In the genomic region with DNA sequence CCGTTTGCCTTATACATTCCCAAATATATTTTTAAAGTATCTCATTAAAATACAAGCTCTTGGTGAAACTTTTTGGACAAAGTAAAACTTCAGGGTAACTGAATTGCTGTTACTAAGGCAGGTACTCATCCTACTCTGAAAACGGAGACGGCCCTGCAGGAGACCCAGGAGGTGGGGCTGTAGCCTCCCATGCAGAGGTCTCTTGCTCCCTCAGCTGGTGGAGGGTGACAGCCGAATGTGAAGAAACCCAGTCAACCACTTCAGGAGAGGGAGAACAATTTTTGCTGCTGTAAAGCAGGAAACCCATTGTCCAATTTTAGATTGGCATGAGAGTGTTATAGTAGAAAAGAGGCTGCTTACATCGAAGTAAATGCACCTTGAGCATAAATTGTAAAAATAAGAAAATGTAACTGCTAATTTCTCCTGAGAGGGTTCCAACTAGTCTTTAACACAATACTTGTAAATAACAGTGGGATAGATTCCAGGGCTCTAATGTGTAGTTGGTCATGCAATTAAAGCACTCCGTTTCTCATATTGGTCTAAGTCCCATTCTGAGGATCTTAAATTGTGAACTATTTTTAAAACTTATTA, we compare ENCODE assay signal across 8 cellular contexts. TPM values are rescaled to one million over a fixed set of nuclear protein-coding genes. Genes with fewer than 3 reads are reported as not detected.
A peak's percentile ranks its signal among the peaks of the same experiment; 100 is the strongest.
DNase-seq lines count a peak whose midpoint lies in the region; TF ChIP-seq lines count a peak whose summit lies in the region.
"Not testable (repeated sequence)": the region's sequence is repeated elsewhere in the genome, so short reads cannot be mapped to it uniquely, and the experiment has no call there.

No MANE protein-coding gene starts in this region.

- TF ChIP-seq EP300 in tibial nerve (IDR thresholded peaks at IDR 0.05): not testable (repeated sequence)

- not testable (repeated sequence) for H3K27ac ChIP-seq in tibial nerve

- TF ChIP-seq CTCF in GM12865 (IDR thresholded peaks at IDR 0.05; ENCODE audit: insufficient read depth, low read depth, low read length, missing control alignments): peak; percentile 33
- TF ChIP-seq CTCF in HFFc6 (IDR thresholded peaks at IDR 0.05): peak; percentile 61
- TF ChIP-seq CTCF in fibroblast of mammary gland (conservative IDR thresholded peaks at IDR 0.05; ENCODE audit: control insufficient read depth, insufficient read depth, low read depth, low read length): peak; percentile 31
- TF ChIP-seq CTCF in neural crest cell (conservative IDR thresholded peaks at IDR 0.05): peak; percentile 64
- peak; percentile 26 to 40 (median 35) for TF ChIP-seq CTCF in tibial nerve (IDR thresholded peaks at IDR 0.05)

- 3 to 5% methylated on average over 5 of the region's 6 CpGs for WGBS in tibial nerve, 2 donors

- not testable (repeated sequence) for H3K36me3 Mint-ChIP-seq in HFFc6 (ENCODE audit: low read depth); neural crest cell (ENCODE audit: low read depth)

- peaks cover 0 to 14% of the 10 kb centered on the region in 2 donors for H3K27me3 ChIP-seq in tibial nerve

- H3K4me3 ChIP-seq in GM12865 (ENCODE audit: low read depth, low read length); fibroblast of mammary gland (ENCODE audit: control insufficient read depth, low read depth, low read length); tibial nerve: not testable (repeated sequence)

- H3K4me1 Mint-ChIP-seq in HFFc6 (ENCODE audit: low read depth); neural crest cell: not testable (repeated sequence)

- not testable (repeated sequence) for H3K36me3 ChIP-seq in tibial nerve

- not testable (repeated sequence) for H3K9me3 Mint-ChIP-seq in HFFc6, neural crest cell

- TF ChIP-seq POLR2A in tibial nerve (IDR thresholded peaks at IDR 0.05): not testable (repeated sequence)

- peaks cover 12% of the 10 kb centered on the region for H3K27me3 Mint-ChIP-seq in HFFc6 (ENCODE audit: insufficient read depth)
- peaks cover 79% of the 10 kb centered on the region for H3K27me3 Mint-ChIP-seq in neural crest cell (ENCODE audit: low read depth)

- H3K4me3 Mint-ChIP-seq in HFFc6, neural crest cell: not testable (repeated sequence)

- not testable (repeated sequence) for H3K27ac Mint-ChIP-seq in HFFc6; neural crest cell (ENCODE audit: unreplicated experiment)

- not testable (repeated sequence) for H3K9me3 ChIP-seq in tibial nerve

- DNase-seq in GM12865 (ENCODE audit: low read depth) (peak; percentile 66), HFFc6 (peak; percentile 7), NAMALWA (ENCODE audit: low spot score) (peak; percentile 82), SIG-M5 treated with dmso at 0.1 percent for 504 hours (lab: John Stamatoyannopoulos, UW; ENCODE audit: unreplicated experiment) (peak; percentile 28), activated T-helper 1 cell treated with Interleukin-2 at 50 U/mL for 16 hours (ENCODE audit: low read depth) (peak; percentile 39), fibroblast of mammary gland (ENCODE audit: low read depth) (peak; percentile 38), neural crest cell (ENCODE audit: low read depth, low spot score) (peak; percentile 41)
- not testable (repeated sequence) for DNase-seq in tibial nerve (ENCODE audit: low spot score in 2 of 2)

- H3K4me1 ChIP-seq in tibial nerve: not testable (repeated sequence)

RNA-seq across cellular contexts. Expression of gene BDP1, which starts 8.1 kb away (rescaled TPM):
- total RNA-seq in HFFc6 (2021; fragmentation: NEBNext Ultra II Directional; extraction: Animal tissue kit (Norgen Biotek cat#: 25700)): 10 to 100 TPM; 13.1 to 15.9 (median 14.8) TPM
- total RNA-seq in neural crest cell (28.5 and 30.2 TPM in 2 replicates), tibial nerve (10 to 100 TPM; 34.9 to 39.3 (median 37.1) TPM)
